Comparison of ENCODE assay signal across 25 cellular contexts in genomic region chr5:156149203-156149602, GRCh38.
"Had no signal": no experiment of that assay in that cellular context is flagged by ENCODE, and none has a peak within 500 bp of the region (broad histone marks: within the 10 kb centered on the region; RNA-seq: fewer than 3 reads in every experiment).

No MANE protein-coding gene starts in this region.

- FAIRE-seq: colon, islet of Langerhans had no signal

- H3K27ac ChIP-seq: adrenal gland, breast epithelium, dorsolateral prefrontal cortex, esophagus muscularis mucosa, heart left ventricle, sigmoid colon, thoracic aorta, vagina had no signal

- DNase-seq: activated B cell treated with CpG ODN at 0.5 μM for 24 hours; activated CD4-positive, alpha-beta T cell treated with anti-CD3 and anti-CD28 coated beads for 36 hours; activated CD4-positive, alpha-beta T cell treated with anti-CD3 and anti-CD28 coated beads, Interleukin-2, amount 50 U/mL, for 4 hours; activated CD8-positive, alpha-beta memory T cell treated with anti-CD3 and anti-CD28 coated beads for 24 hours; activated CD8-positive, alpha-beta memory T cell treated with anti-CD3 and anti-CD28 coated beads, Interleukin-2, amount 50 U/mL, for 4 hours; activated T-cell treated with anti-CD3 and anti-CD28 coated beads, Interleukin-2, amount 50 U/mL, for 24 hours; adrenal gland; dorsolateral prefrontal cortex; heart left ventricle; left colon; mucosa of descending colon; nucleus accumbens; retina; sigmoid colon; stimulated activated CD4-positive, alpha-beta T cell treated with anti-CD3 and anti-CD28 coated beads, Interleukin-2, amount 100 ng/mL, for 48 hours; stimulated activated CD8-positive, alpha-beta memory T cell treated with anti-CD3 and anti-CD28 coated beads, Interleukin-4, amount 100 ng/mL, for 48 hours; stimulated activated naive B cell treated with anti-CD40 and anti-IgM and Interleukin-4, amounts not matched to agents 10 μg/mL and 1 μg/mL and 100 μg/mL, for 72 hours had no signal

- H3K4me3 ChIP-seq: adrenal gland, breast epithelium, dorsolateral prefrontal cortex, esophagus muscularis mucosa, heart left ventricle, mucosa of descending colon, sigmoid colon, thoracic aorta, vagina had no signal

- H3K27me3 ChIP-seq: adrenal gland, breast epithelium, dorsolateral prefrontal cortex, esophagus muscularis mucosa, heart left ventricle, sigmoid colon, vagina had no signal

- H3K4me1 ChIP-seq: adrenal gland, breast epithelium, esophagus muscularis mucosa, vagina had no signal

- ATAC-seq: activated CD4-positive, alpha-beta T cell treated with anti-CD3 and anti-CD28 coated beads for 36 hours; activated naive CD4-positive, alpha-beta T cell treated with anti-CD3 and anti-CD28 coated beads, Interleukin-2, amount 50 U/mL, for 72 hours; activated T-helper 17 cell treated with anti-CD3 and anti-CD28 coated beads, Interleukin-2, amount 50 U/mL, for 72 hours; heart left ventricle; left colon; mucosa of descending colon had no signal

- H3K9me3 ChIP-seq: adrenal gland, breast epithelium, esophagus muscularis mucosa, heart left ventricle, mucosa of descending colon, sigmoid colon, thoracic aorta, vagina had no signal

- H3K36me3 ChIP-seq: adrenal gland, breast epithelium, esophagus muscularis mucosa, heart left ventricle, sigmoid colon, thoracic aorta, vagina had no signal
